In the genomic region with DNA sequence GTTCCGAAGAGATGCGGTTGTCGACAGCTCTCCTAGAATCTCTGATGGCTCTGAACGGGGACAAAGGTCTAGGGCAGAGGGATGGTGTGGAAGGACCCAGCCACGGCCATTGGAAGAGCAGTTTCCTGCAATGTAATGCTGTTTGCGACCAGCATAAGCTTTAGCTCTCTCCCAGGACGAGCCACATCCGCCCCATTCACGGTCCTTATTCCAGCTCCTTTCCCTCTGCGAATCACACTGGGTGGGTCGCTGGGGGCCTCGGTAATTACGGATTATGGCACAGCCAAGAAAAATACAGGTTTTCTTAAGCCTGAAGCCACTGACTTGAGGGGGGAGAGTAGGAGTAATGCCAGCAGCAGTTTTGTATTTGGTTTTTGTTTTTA, we compare ENCODE assay signal across 8 cellular contexts. TPM values are rescaled to one million over a fixed set of nuclear protein-coding genes. Genes with fewer than 3 reads are reported as not detected.
DNase-seq lines count a peak whose midpoint lies in the region; ATAC-seq, FAIRE-seq and TF ChIP-seq lines count a peak whose summit lies in the region.

No MANE protein-coding gene starts in this region.

- POLR2A ChIA-PET in RWPE1 (lab: Yijun Ruan, JAX; ENCODE audit: low non-redundant PET): interaction anchor here (0.6 kb wide), 1 partner anchor 14 kb away, joined by 7 read pairs; no protein-coding TSS in a partner anchor

- no peak for FAIRE-seq in GM19239 (lab: Jason Lieb, UNC)

- H3K4me1 ChIP-seq in lower lobe of right lung: peaks cover 6% of the 10 kb centered on the region
- H3K4me1 ChIP-seq in thoracic aorta (ENCODE audit: control insufficient read depth in 1 of 2, low read depth in 2 of 2): peaks cover 0 to 12% of the 10 kb centered on the region in 2 donors

- CTCF ChIA-PET in RWPE1 (lab: Yijun Ruan, JAX): interaction anchor here (1.4 kb wide), 1 partner anchor 10 kb away, joined by 4 read pairs; no protein-coding TSS in a partner anchor

- peak overlapping the region; percentile 99 for H3K27ac ChIP-seq in RWPE1
- peak overlapping the region; percentile 92 to 95 for H3K27ac ChIP-seq in coronary artery
- H3K27ac ChIP-seq in lower lobe of right lung: peak overlapping the region; percentile 95
- H3K27ac ChIP-seq in thoracic aorta: peak overlapping the region; percentile 93 to 97

- no peaks in the 10 kb centered on the region for H3K9me3 ChIP-seq in lower lobe of right lung
- H3K9me3 ChIP-seq in thoracic aorta: no peaks in the 10 kb centered on the region

- DNase-seq in COR-L47 (lab: John Stamatoyannopoulos, UW): peak; percentile 16
- no peak for DNase-seq in RWPE1 (ENCODE audit: low spot score)
- DNase-seq in coronary artery (ENCODE audit: low spot score): no peak
- DNase-seq in lower lobe of right lung: no peak
- no peak for DNase-seq in thoracic aorta (ENCODE audit: low spot score)
- DNase-seq in NCI-H2029 treated with DMSO at 0.1 percent for 48 hours (lab: John Stamatoyannopoulos, UW): no peak
- no peak for DNase-seq in GM19239 (ENCODE audit: insufficient read length, low spot score)

- peak overlapping the region; percentile 74 for H3K4me3 ChIP-seq in coronary artery
- peak overlapping the region; percentile 52 for H3K4me3 ChIP-seq in lower lobe of right lung
- peak overlapping the region; percentile 79 for H3K4me3 ChIP-seq in thoracic aorta

- H3K27me3 ChIP-seq in lower lobe of right lung (ENCODE audit: low read depth) (peaks cover 45% of the 10 kb centered on the region), thoracic aorta (replicated peaks; ENCODE audit: insufficient read depth) (no peaks in the 10 kb centered on the region)

- TF ChIP-seq CTCF in RWPE1 (conservative IDR thresholded peaks at IDR 0.05; ENCODE audit: low read depth) (no peak), coronary artery (IDR thresholded peaks at IDR 0.05) (no peak), lower lobe of right lung (IDR thresholded peaks at IDR 0.05) (no peak), thoracic aorta (IDR thresholded peaks at IDR 0.05) (peak; percentile 29)

- intact Hi-C loops in lower lobe of right lung (cut with DNase I): no loop called here

- peak; percentile 21 for ATAC-seq in HG02642 (IDR thresholded peaks at IDR 0.05; ENCODE audit: poor library complexity, unreplicated experiment)
- ATAC-seq in lower lobe of right lung: peak; percentile 53 to 54
- no peak for ATAC-seq in thoracic aorta (ENCODE audit: insufficient number of reproducible peaks, low FRiP score, low read depth)

- no peaks in the 10 kb centered on the region for H3K36me3 ChIP-seq in lower lobe of right lung
- no peaks in the 10 kb centered on the region for H3K36me3 ChIP-seq in thoracic aorta

RNA-seq across cellular contexts. Expression of gene ANXA2R, which starts 22.7 kb away (rescaled TPM):
- total RNA-seq in lower lobe of right lung (4.4 TPM), thoracic aorta (1 to 10 TPM; 3.2 to 5.3 TPM)
